Comparison of ENCODE assay signal across 20 cellular contexts in the genomic region with DNA sequence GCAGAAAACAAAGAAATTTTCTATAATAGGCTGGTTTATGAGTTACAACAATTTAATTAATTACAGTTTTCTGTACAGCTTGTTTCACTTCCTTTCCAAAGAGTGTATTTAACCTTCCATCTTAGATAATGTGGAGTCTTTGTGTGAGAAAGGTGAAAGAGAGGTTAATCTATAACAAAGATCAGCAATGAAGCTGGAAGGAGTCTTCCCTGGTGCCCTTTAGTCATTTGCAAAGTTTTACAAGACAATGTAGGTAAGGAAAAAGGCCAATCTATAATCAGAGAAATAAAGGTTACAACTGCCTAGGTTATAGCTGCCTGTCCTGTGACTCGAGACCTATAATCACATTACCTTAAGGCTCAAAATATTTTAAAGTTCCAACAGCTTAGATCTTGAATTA.
"Had no signal": no experiment of that assay in that cellular context is flagged by ENCODE, and none has a peak within 500 bp of the region (broad histone marks: within the 10 kb centered on the region; RNA-seq: fewer than 3 reads in every experiment).

No MANE protein-coding gene starts in this region.

- DNase-seq: KBM-7, MV-4-11, NCI-H1048, NCI-H1105 treated with DMSO at 0.1 percent for 48 hours, NCI-H1417 treated with DMSO at 0.1 percent for 48 hours, NCI-H146, NCI-H1694 treated with DMSO at 0.1 percent for 48 hours, NCI-H1930, NCI-H2081, NCI-H2107, NCI-H2227 treated with DMSO at 0.1 percent for 48 hours, NCI-H524, NCI-H526 treated with DMSO at 0.1 percent for 48 hours, NCI-H748 treated with DMSO at 0.1 percent for 48 hours, PC-3, SHP77 had no signal

- ATAC-seq: Panc1, PC-3, SK-N-SH treated with all-trans-retinoic acid at 6 μM for 48 hours had no signal

- H3K27ac ChIP-seq: HL-60, RWPE1 had no signal
